In the genomic region with DNA sequence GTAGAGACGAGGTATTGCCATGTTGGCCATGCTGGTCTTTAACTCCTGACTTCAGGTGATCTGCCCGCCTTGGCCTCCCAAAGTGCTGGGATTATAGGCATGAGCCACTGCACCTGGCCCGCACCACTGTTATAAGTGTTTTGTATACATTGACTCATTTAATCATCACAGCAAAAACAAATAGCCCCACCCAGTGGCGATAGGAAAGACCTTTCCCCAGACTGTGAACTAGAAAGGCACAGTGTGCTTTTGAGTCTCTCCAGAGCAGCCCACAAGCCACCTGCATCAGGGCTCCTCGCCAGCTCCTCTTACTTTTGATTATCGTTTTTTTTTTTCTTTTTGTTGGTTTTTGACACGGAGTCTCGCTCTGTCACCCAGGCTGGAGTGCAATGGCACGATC, we compare ENCODE assay signal across 2 cellular contexts.
TF ChIP-seq lines count a peak whose summit lies in the region.

No MANE protein-coding gene starts in this region.

TF ChIP-seq in SK-N-SH, 30 proteins besides CTCF, POLR2A, EP300 and RAD21 (continued from another document):
- no peak for TF ChIP-seq YY1 (IDR thresholded peaks at IDR 0.05; ENCODE audit: low read depth)
- TF ChIP-seq RXRA (IDR thresholded peaks at IDR 0.05; ENCODE audit: borderline replicate concordance, low read depth): no peak
- no peak for TF ChIP-seq JUND (IDR thresholded peaks at IDR 0.05)
- TF ChIP-seq SMC3 (IDR thresholded peaks at IDR 0.05; ENCODE audit: low read depth, low read length): no peak
- no peak for TF ChIP-seq SIN3A (IDR thresholded peaks at IDR 0.05; ENCODE audit: borderline replicate concordance, low read depth, low read length)
- TF ChIP-seq, protein P1, sequence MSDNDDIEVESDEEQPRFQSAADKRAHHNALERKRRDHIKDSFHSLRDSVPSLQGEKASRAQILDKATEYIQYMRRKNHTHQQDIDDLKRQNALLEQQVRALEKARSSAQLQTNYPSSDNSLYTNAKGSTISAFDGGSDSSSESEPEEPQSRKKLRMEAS (IDR thresholded peaks at IDR 0.05; ENCODE audit: low read depth): no peak
- no peak for TF ChIP-seq RCOR1 (IDR thresholded peaks at IDR 0.05; ENCODE audit: low read length)
- TF ChIP-seq FOXM1 (IDR thresholded peaks at IDR 0.05; ENCODE audit: low read depth): no peak
- TF ChIP-seq, protein P2, sequence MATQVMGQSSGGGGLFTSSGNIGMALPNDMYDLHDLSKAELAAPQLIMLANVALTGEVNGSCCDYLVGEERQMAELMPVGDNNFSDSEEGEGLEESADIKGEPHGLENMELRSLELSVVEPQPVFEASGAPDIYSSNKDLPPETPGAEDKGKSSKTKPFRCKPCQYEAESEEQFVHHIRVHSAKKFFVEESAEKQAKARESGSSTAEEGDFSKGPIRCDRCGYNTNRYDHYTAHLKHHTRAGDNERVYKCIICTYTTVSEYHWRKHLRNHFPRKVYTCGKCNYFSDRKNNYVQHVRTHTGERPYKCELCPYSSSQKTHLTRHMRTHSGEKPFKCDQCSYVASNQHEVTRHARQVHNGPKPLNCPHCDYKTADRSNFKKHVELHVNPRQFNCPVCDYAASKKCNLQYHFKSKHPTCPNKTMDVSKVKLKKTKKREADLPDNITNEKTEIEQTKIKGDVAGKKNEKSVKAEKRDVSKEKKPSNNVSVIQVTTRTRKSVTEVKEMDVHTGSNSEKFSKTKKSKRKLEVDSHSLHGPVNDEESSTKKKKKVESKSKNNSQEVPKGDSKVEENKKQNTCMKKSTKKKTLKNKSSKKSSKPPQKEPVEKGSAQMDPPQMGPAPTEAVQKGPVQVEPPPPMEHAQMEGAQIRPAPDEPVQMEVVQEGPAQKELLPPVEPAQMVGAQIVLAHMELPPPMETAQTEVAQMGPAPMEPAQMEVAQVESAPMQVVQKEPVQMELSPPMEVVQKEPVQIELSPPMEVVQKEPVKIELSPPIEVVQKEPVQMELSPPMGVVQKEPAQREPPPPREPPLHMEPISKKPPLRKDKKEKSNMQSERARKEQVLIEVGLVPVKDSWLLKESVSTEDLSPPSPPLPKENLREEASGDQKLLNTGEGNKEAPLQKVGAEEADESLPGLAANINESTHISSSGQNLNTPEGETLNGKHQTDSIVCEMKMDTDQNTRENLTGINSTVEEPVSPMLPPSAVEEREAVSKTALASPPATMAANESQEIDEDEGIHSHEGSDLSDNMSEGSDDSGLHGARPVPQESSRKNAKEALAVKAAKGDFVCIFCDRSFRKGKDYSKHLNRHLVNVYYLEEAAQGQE (IDR thresholded peaks at IDR 0.05; ENCODE audit: low read depth, low read length): no peak
- TF ChIP-seq ELF1 (IDR thresholded peaks at IDR 0.05): no peak
- no peak for TF ChIP-seq NRF1 (IDR thresholded peaks at IDR 0.05; ENCODE audit: low read depth, low read length)

TF ChIP-seq in SK-N-SH treated with all-trans-retinoic acid at 6 μM for 48 hours, 23 proteins besides CTCF, POLR2A, EP300 and RAD21 (continued from another document):
- TF ChIP-seq POU6F1 (CRISPR knock-in tag; IDR thresholded peaks at IDR 0.05; ENCODE audit: borderline replicate concordance, low read depth) (no peak), ESRRG (CRISPR knock-in tag; IDR thresholded peaks at IDR 0.05) (no peak), RARB (CRISPR knock-in tag; IDR thresholded peaks at IDR 0.05) (no peak), ZFP30 (CRISPR knock-in tag; IDR thresholded peaks at IDR 0.05) (no peak), ZFP3 (CRISPR knock-in tag; IDR thresholded peaks at IDR 0.05) (no peak), TOX (CRISPR knock-in tag; IDR thresholded peaks at IDR 0.05; ENCODE audit: borderline replicate concordance) (no peak), GLIS3 (CRISPR knock-in tag; IDR thresholded peaks at IDR 0.05) (no peak), ZNF8 (CRISPR knock-in tag; IDR thresholded peaks at IDR 0.05) (no peak), ZNF70 (CRISPR knock-in tag; IDR thresholded peaks at IDR 0.05) (no peak), PPARA (CRISPR knock-in tag; IDR thresholded peaks at IDR 0.05; ENCODE audit: borderline replicate concordance) (no peak), SNAI2 (CRISPR knock-in tag; IDR thresholded peaks at IDR 0.05) (no peak), TCF4 (CRISPR knock-in tag; IDR thresholded peaks at IDR 0.05; ENCODE audit: borderline replicate concordance) (no peak), CSDC2 (CRISPR knock-in tag; IDR thresholded peaks at IDR 0.05) (no peak), ARNTL (CRISPR knock-in tag; IDR thresholded peaks at IDR 0.05; ENCODE audit: borderline replicate concordance, low read depth) (no peak)
- TF ChIP-seq, protein P3, sequence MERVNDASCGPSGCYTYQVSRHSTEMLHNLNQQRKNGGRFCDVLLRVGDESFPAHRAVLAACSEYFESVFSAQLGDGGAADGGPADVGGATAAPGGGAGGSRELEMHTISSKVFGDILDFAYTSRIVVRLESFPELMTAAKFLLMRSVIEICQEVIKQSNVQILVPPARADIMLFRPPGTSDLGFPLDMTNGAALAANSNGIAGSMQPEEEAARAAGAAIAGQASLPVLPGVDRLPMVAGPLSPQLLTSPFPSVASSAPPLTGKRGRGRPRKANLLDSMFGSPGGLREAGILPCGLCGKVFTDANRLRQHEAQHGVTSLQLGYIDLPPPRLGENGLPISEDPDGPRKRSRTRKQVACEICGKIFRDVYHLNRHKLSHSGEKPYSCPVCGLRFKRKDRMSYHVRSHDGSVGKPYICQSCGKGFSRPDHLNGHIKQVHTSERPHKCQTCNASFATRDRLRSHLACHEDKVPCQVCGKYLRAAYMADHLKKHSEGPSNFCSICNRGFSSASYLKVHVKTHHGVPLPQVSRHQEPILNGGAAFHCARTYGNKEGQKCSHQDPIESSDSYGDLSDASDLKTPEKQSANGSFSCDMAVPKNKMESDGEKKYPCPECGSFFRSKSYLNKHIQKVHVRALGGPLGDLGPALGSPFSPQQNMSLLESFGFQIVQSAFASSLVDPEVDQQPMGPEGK (CRISPR knock-in tag; IDR thresholded peaks at IDR 0.05; ENCODE audit: borderline replicate concordance): no peak
